29 cellular contexts compared by ENCODE assay signal in genomic region chr17:28117304-28117703, GRCh38.
"Had no signal": no experiment of that assay in that cellular context is flagged by ENCODE, and none has a peak within 500 bp of the region (broad histone marks: within the 10 kb centered on the region; RNA-seq: fewer than 3 reads in every experiment).

No MANE protein-coding gene starts in this region.

- H3K4me1 Mint-ChIP-seq: activated T-helper 17 cell treated with anti-CD3 and anti-CD28 coated beads, Interleukin-2, amount 50 U/mL, for 72 hours had no signal

- H3K9me3 ChIP-seq: gastroesophageal sphincter, ovary, prostate gland, suprapubic skin, tibial artery, upper lobe of right lung had no signal

- DNase-seq: activated CD4-positive, alpha-beta T cell treated with anti-CD3 and anti-CD28 coated beads for 1 hour; activated CD4-positive, alpha-beta T cell treated with anti-CD3 and anti-CD28 coated beads, Interleukin-2, amount 50 U/mL, for 1 hour; activated CD8-positive, alpha-beta T cell treated with anti-CD3 and anti-CD28 coated beads for 36 hours; activated gamma-delta T cell treated with Interleukin-2 at 50 U/mL for 16 hours; activated naive CD4-positive, alpha-beta T cell treated with anti-CD3 and anti-CD28 coated beads, Interleukin-2, amount 50 U/mL, for 16 hours; activated T-cell treated with anti-CD3 and anti-CD28 coated beads, Interleukin-2, amount 50 U/mL, for 4 hours; amygdala; caudate nucleus; cortex of kidney; effector memory CD8-positive, alpha-beta T cell; hippocampal formation; kidney; left colon; mammary epithelial cell; naive thymus-derived CD4-positive, alpha-beta T cell; ovary; retina; stimulated activated naive CD4-positive, alpha-beta T cell; T-helper 2 cell; tibial artery; upper lobe of right lung had no signal

- H3K27me3 Mint-ChIP-seq: activated CD8-positive, alpha-beta T cell treated with anti-CD3 and anti-CD28 coated beads for 36 hours; activated T-helper 17 cell treated with anti-CD3 and anti-CD28 coated beads, Interleukin-2, amount 50 U/mL, for 72 hours; effector memory CD8-positive, alpha-beta T cell; naive thymus-derived CD4-positive, alpha-beta T cell had no signal

- H3K4me1 ChIP-seq: prostate gland had no signal

- H3K27ac Mint-ChIP-seq: activated CD8-positive, alpha-beta T cell treated with anti-CD3 and anti-CD28 coated beads for 36 hours; mesothelial cell of epicardium had no signal

- H3K36me3 Mint-ChIP-seq: mesothelial cell of epicardium, WTC11 had no signal

- ATAC-seq: activated CD8-positive, alpha-beta T cell treated with anti-CD3 and anti-CD28 coated beads for 36 hours; activated T-cell treated with anti-CD3 and anti-CD28 coated beads, Interleukin-2, amount 50 U/mL, for 4 hours; activated T-helper 17 cell treated with anti-CD3 and anti-CD28 coated beads, Interleukin-2, amount 50 U/mL, for 72 hours; effector memory CD8-positive, alpha-beta T cell; gastroesophageal sphincter; left colon; naive thymus-derived CD4-positive, alpha-beta T cell; sciatic nerve; upper lobe of right lung; WTC11 had no signal

- H3K4me3 ChIP-seq: gastroesophageal sphincter, ovary, prostate gland, skin epidermis, suprapubic skin, tibial artery, upper lobe of right lung had no signal

- H3K27ac ChIP-seq: gastroesophageal sphincter, ovary, prostate gland, suprapubic skin, tibial artery had no signal

- H3K36me3 ChIP-seq: gastroesophageal sphincter, ovary, prostate gland, suprapubic skin, tibial artery, upper lobe of right lung had no signal

- H3K27me3 ChIP-seq: gastroesophageal sphincter, ovary, suprapubic skin, tibial artery, upper lobe of right lung had no signal

- H3K4me3 Mint-ChIP-seq: activated CD8-positive, alpha-beta T cell treated with anti-CD3 and anti-CD28 coated beads for 36 hours; activated T-cell treated with anti-CD3 and anti-CD28 coated beads, Interleukin-2, amount 50 U/mL, for 4 hours; mesothelial cell of epicardium had no signal

- H3K9me3 Mint-ChIP-seq: activated CD8-positive, alpha-beta T cell treated with anti-CD3 and anti-CD28 coated beads for 36 hours; activated T-cell treated with anti-CD3 and anti-CD28 coated beads, Interleukin-2, amount 50 U/mL, for 4 hours; activated T-helper 17 cell treated with anti-CD3 and anti-CD28 coated beads, Interleukin-2, amount 50 U/mL, for 72 hours; effector memory CD8-positive, alpha-beta T cell; mesothelial cell of epicardium; naive thymus-derived CD4-positive, alpha-beta T cell; WTC11 had no signal
